ENCODE assay signal across 9 cellular contexts in genomic region chr10:120962386-120963052, GRCh38.
"Had no signal": no experiment of that assay in that cellular context is flagged by ENCODE, and none has a peak within 500 bp of the region (broad histone marks: within the 10 kb centered on the region; RNA-seq: fewer than 3 reads in every experiment).

No MANE protein-coding gene starts in this region.

- H3K27ac ChIP-seq: ovary had no signal

- H3K4me3 ChIP-seq: ovary had no signal

- H3K4me3 Mint-ChIP-seq: activated naive CD8-positive, alpha-beta T cell treated with anti-CD3 and anti-CD28 coated beads, Interleukin-2, amount 50 U/mL, for 24 hours; natural killer cell had no signal

- DNase-seq: activated CD4-positive, alpha-beta T cell treated with anti-CD3 and anti-CD28 coated beads for 48 hours; activated naive CD4-positive, alpha-beta T cell treated with Interleukin-2 at 50 U/mL for 16 hours; activated naive CD8-positive, alpha-beta T cell treated with anti-CD3 and anti-CD28 coated beads, Interleukin-2, amount 50 U/mL, for 24 hours; cortex of kidney; effector memory CD4-positive, alpha-beta T cell; mammary epithelial cell; natural killer cell; T1000 had no signal

- H3K36me3 ChIP-seq: ovary had no signal

- H3K4me1 Mint-ChIP-seq: activated naive CD8-positive, alpha-beta T cell treated with anti-CD3 and anti-CD28 coated beads, Interleukin-2, amount 50 U/mL, for 24 hours; natural killer cell had no signal

- H3K27ac Mint-ChIP-seq: activated naive CD8-positive, alpha-beta T cell treated with anti-CD3 and anti-CD28 coated beads, Interleukin-2, amount 50 U/mL, for 24 hours; natural killer cell had no signal

- ATAC-seq: activated naive CD8-positive, alpha-beta T cell treated with anti-CD3 and anti-CD28 coated beads, Interleukin-2, amount 50 U/mL, for 24 hours; natural killer cell had no signal

- H3K36me3 Mint-ChIP-seq: natural killer cell had no signal

- H3K27me3 ChIP-seq: ovary had no signal

- H3K9me3 Mint-ChIP-seq: activated naive CD8-positive, alpha-beta T cell treated with anti-CD3 and anti-CD28 coated beads, Interleukin-2, amount 50 U/mL, for 24 hours; natural killer cell had no signal

- H3K9me3 ChIP-seq: ovary had no signal
